ENCODE assay signal across 2 cellular contexts in genomic region chr15:78108300-78109084, GRCh38.
A peak's percentile ranks its signal among the peaks of the same experiment; 100 is the strongest.
TF ChIP-seq lines count a peak whose summit lies in the region.

No MANE protein-coding gene starts in this region.

TF ChIP-seq in IMR-90, 13 proteins besides CTCF, POLR2A, EP300 and RAD21:
- peak; percentile 49 for TF ChIP-seq MAZ (IDR thresholded peaks at IDR 0.05; ENCODE audit: borderline replicate concordance, low read depth, low read length)
- no peak for TF ChIP-seq MAFK (IDR thresholded peaks at IDR 0.05; ENCODE audit: low read depth, low read length)
- peak; percentile 99 for TF ChIP-seq SMC3 (IDR thresholded peaks at IDR 0.05; ENCODE audit: low read depth, low read length)
- TF ChIP-seq MXI1 (IDR thresholded peaks at IDR 0.05; ENCODE audit: borderline replicate concordance, low read depth, low read length), result peak; percentile 79; the same call in 1 of the 2 replicates
- TF ChIP-seq RFX5 (IDR thresholded peaks at IDR 0.05; ENCODE audit: low read depth, low read length), result no peak
- TF ChIP-seq RCOR1 (IDR thresholded peaks at IDR 0.05; ENCODE audit: insufficient replicate concordance, low read length), result no peak

TF ChIP-seq in neural cell, 6 proteins besides CTCF, POLR2A, EP300 and RAD21:
- TF ChIP-seq REST (IDR thresholded peaks at IDR 0.05; ENCODE audit: borderline replicate concordance) (no peak), SMC3 (conservative IDR thresholded peaks at IDR 0.05; ENCODE audit: poor library complexity) (peak; percentile 79)
